1 cellular context compared by ENCODE assay signal in the genomic region with DNA sequence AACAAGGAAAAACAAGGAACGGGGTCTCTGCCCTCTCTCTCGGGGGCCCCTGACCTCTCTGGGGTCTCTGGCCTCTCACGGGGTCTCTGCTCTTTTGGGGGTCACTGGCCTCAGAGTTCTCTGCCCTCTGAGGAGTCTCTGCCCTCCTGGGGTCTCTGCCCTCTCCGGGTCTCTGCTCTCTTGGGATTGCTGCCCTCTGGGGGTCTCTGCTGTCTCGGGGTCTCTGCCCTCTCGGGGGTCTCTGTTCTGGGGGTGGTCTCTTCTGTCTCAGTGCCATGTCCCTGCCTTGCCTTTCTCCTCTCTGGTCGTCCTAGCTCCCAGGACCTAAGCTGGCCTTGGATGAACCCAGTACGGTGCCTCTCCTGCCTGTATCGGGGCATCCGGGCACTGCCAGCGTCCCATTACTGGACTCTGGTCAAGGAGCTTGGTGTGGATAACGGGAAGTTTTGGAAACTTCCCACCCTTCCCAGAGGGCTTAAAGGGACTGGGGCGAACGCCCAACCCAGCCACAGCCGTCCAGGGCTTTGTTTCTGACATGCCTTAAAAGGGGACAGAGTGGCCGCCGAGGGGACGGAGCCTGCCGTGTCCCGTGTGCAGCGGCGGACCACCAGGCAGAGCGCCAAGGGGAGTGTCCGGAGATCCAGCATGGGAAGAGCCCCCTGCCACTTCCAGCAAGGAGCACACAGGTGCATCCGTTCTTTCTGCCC.
TF ChIP-seq lines count a peak whose summit lies in the region.

No MANE protein-coding gene starts in this region.

TF ChIP-seq in HepG2, 621 proteins besides CTCF, POLR2A, EP300 and RAD21:
- TF ChIP-seq BRF2 (CRISPR knock-in tag; IDR thresholded peaks at IDR 0.05) (no peak), GABPB1 (CRISPR knock-in tag; IDR thresholded peaks at IDR 0.05) (no peak), FOXC1 (CRISPR knock-in tag; IDR thresholded peaks at IDR 0.05; ENCODE audit: borderline replicate concordance) (no peak), HIVEP1 (CRISPR knock-in tag; IDR thresholded peaks at IDR 0.05) (0 out of 2 replicates have a peak, but pooled peaks have one; percentile 25)
- TF ChIP-seq, protein P1, sequence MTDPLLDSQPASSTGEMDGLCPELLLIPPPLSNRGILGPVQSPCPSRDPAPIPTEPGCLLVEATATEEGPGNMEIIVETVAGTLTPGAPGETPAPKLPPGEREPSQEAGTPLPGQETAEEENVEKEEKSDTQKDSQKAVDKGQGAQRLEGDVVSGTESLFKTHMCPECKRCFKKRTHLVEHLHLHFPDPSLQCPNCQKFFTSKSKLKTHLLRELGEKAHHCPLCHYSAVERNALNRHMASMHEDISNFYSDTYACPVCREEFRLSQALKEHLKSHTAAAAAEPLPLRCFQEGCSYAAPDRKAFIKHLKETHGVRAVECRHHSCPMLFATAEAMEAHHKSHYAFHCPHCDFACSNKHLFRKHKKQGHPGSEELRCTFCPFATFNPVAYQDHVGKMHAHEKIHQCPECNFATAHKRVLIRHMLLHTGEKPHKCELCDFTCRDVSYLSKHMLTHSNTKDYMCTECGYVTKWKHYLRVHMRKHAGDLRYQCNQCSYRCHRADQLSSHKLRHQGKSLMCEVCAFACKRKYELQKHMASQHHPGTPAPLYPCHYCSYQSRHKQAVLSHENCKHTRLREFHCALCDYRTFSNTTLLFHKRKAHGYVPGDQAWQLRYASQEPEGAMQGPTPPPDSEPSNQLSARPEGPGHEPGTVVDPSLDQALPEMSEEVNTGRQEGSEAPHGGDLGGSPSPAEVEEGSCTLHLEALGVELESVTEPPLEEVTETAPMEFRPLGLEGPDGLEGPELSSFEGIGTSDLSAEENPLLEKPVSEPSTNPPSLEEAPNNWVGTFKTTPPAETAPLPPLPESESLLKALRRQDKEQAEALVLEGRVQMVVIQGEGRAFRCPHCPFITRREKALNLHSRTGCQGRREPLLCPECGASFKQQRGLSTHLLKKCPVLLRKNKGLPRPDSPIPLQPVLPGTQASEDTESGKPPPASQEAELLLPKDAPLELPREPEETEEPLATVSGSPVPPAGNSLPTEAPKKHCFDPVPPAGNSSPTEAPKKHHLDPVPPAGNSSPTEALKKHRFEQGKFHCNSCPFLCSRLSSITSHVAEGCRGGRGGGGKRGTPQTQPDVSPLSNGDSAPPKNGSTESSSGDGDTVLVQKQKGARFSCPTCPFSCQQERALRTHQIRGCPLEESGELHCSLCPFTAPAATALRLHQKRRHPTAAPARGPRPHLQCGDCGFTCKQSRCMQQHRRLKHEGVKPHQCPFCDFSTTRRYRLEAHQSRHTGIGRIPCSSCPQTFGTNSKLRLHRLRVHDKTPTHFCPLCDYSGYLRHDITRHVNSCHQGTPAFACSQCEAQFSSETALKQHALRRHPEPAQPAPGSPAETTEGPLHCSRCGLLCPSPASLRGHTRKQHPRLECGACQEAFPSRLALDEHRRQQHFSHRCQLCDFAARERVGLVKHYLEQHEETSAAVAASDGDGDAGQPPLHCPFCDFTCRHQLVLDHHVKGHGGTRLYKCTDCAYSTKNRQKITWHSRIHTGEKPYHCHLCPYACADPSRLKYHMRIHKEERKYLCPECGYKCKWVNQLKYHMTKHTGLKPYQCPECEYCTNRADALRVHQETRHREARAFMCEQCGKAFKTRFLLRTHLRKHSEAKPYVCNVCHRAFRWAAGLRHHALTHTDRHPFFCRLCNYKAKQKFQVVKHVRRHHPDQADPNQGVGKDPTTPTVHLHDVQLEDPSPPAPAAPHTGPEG (CRISPR knock-in tag; IDR thresholded peaks at IDR 0.05) = no peak
- TF ChIP-seq, protein P2, sequence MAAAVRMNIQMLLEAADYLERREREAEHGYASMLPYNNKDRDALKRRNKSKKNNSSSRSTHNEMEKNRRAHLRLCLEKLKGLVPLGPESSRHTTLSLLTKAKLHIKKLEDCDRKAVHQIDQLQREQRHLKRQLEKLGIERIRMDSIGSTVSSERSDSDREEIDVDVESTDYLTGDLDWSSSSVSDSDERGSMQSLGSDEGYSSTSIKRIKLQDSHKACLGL (CRISPR knock-in tag; IDR thresholded peaks at IDR 0.05) = 0 out of 2 replicates have a peak, but pooled peaks have one; percentile 16
- TF ChIP-seq, protein P3, sequence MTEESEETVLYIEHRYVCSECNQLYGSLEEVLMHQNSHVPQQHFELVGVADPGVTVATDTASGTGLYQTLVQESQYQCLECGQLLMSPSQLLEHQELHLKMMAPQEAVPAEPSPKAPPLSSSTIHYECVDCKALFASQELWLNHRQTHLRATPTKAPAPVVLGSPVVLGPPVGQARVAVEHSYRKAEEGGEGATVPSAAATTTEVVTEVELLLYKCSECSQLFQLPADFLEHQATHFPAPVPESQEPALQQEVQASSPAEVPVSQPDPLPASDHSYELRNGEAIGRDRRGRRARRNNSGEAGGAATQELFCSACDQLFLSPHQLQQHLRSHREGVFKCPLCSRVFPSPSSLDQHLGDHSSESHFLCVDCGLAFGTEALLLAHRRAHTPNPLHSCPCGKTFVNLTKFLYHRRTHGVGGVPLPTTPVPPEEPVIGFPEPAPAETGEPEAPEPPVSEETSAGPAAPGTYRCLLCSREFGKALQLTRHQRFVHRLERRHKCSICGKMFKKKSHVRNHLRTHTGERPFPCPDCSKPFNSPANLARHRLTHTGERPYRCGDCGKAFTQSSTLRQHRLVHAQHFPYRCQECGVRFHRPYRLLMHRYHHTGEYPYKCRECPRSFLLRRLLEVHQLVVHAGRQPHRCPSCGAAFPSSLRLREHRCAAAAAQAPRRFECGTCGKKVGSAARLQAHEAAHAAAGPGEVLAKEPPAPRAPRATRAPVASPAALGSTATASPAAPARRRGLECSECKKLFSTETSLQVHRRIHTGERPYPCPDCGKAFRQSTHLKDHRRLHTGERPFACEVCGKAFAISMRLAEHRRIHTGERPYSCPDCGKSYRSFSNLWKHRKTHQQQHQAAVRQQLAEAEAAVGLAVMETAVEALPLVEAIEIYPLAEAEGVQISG (CRISPR knock-in tag; IDR thresholded peaks at IDR 0.05) = no peak
- TF ChIP-seq, protein P4, sequence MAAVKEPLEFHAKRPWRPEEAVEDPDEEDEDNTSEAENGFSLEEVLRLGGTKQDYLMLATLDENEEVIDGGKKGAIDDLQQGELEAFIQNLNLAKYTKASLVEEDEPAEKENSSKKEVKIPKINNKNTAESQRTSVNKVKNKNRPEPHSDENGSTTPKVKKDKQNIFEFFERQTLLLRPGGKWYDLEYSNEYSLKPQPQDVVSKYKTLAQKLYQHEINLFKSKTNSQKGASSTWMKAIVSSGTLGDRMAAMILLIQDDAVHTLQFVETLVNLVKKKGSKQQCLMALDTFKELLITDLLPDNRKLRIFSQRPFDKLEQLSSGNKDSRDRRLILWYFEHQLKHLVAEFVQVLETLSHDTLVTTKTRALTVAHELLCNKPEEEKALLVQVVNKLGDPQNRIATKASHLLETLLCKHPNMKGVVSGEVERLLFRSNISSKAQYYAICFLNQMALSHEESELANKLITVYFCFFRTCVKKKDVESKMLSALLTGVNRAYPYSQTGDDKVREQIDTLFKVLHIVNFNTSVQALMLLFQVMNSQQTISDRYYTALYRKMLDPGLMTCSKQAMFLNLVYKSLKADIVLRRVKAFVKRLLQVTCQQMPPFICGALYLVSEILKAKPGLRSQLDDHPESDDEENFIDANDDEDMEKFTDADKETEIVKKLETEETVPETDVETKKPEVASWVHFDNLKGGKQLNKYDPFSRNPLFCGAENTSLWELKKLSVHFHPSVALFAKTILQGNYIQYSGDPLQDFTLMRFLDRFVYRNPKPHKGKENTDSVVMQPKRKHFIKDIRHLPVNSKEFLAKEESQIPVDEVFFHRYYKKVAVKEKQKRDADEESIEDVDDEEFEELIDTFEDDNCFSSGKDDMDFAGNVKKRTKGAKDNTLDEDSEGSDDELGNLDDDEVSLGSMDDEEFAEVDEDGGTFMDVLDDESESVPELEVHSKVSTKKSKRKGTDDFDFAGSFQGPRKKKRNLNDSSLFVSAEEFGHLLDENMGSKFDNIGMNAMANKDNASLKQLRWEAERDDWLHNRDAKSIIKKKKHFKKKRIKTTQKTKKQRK (IDR thresholded peaks at IDR 0.05; ENCODE audit: low read length) = no peak
